1 cellular context compared by ENCODE assay signal in genomic region chr1:154567386-154568164, GRCh38.
A peak's percentile ranks its signal among the peaks of the same experiment; 100 is the strongest.
TF ChIP-seq lines count a peak whose summit lies in the region.

A gene with protein sequence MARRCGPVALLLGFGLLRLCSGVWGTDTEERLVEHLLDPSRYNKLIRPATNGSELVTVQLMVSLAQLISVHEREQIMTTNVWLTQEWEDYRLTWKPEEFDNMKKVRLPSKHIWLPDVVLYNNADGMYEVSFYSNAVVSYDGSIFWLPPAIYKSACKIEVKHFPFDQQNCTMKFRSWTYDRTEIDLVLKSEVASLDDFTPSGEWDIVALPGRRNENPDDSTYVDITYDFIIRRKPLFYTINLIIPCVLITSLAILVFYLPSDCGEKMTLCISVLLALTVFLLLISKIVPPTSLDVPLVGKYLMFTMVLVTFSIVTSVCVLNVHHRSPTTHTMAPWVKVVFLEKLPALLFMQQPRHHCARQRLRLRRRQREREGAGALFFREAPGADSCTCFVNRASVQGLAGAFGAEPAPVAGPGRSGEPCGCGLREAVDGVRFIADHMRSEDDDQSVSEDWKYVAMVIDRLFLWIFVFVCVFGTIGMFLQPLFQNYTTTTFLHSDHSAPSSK (plus strand): TSS chr1:154567778. CDS start chr1:154568045, 267 bp downstream.

TF ChIP-seq in HepG2, 621 proteins besides CTCF, POLR2A, EP300 and RAD21 (continued from another document and continues in another):
- TF ChIP-seq SP5 (CRISPR knock-in tag; IDR thresholded peaks at IDR 0.05; ENCODE audit: borderline replicate concordance, low read depth) (no peak; the same call in 1 of the 2 replicates), RFX3 (CRISPR knock-in tag; IDR thresholded peaks at IDR 0.05) (no peak), PATZ1 (CRISPR knock-in tag; IDR thresholded peaks at IDR 0.05) (peak; percentile 81), NFIB (CRISPR knock-in tag; IDR thresholded peaks at IDR 0.05; ENCODE audit: borderline replicate concordance) (no peak), TFAP4 (IDR thresholded peaks at IDR 0.05; ENCODE audit: borderline replicate concordance, low read depth) (peak; percentile 56; the same call in 1 of the 2 replicates), MEF2D (CRISPR knock-in tag; IDR thresholded peaks at IDR 0.05) (0 out of 2 replicates have a peak, but pooled peaks have one; percentile 57), SIX4 (CRISPR knock-in tag; IDR thresholded peaks at IDR 0.05) (peak; percentile 77; the same call in 1 of the 2 replicates), MXD3 (CRISPR knock-in tag; IDR thresholded peaks at IDR 0.05) (peak; percentile 99), ZNF83 (CRISPR knock-in tag; IDR thresholded peaks at IDR 0.05; ENCODE audit: borderline replicate concordance) (peak; percentile 98), RXRB (CRISPR knock-in tag; IDR thresholded peaks at IDR 0.05; ENCODE audit: borderline replicate concordance) (peak; percentile 71), TARDBP (CRISPR knock-in tag; IDR thresholded peaks at IDR 0.05) (peak; percentile 70; the same call in 1 of the 2 replicates), AGO2 (optimal IDR thresholded peaks at IDR 0.05; ENCODE audit: low read depth, low read length) (no peak), PHF5A (CRISPR knock-in tag; IDR thresholded peaks at IDR 0.05; ENCODE audit: low read depth, unreplicated experiment) (no peak), IRF9 (CRISPR knock-in tag; IDR thresholded peaks at IDR 0.05; ENCODE audit: borderline replicate concordance) (peak; percentile 95; the same call in 1 of the 2 replicates), LBX2 (CRISPR knock-in tag; IDR thresholded peaks at IDR 0.05; ENCODE audit: borderline replicate concordance) (peak; percentile 96; the same call in 1 of the 2 replicates), NR2F2 (IDR thresholded peaks at IDR 0.05; ENCODE audit: borderline replicate concordance, low read depth) (no peak), TOPORS (CRISPR knock-in tag; IDR thresholded peaks at IDR 0.05) (peak; percentile 90), MAZ (IDR thresholded peaks at IDR 0.05; ENCODE audit: borderline replicate concordance, low read depth, low read length) (0 out of 2 replicates have a peak, but pooled peaks have one; percentile 67), MAZ (CRISPR knock-in tag; IDR thresholded peaks at IDR 0.05; ENCODE audit: low read depth) (peak; percentile 97), ZNF547 (CRISPR knock-in tag; IDR thresholded peaks at IDR 0.05) (peak; percentile 98), XBP1 (CRISPR knock-in tag; IDR thresholded peaks at IDR 0.05) (no peak; the same call in 1 of the 2 replicates), JUN (CRISPR knock-in tag; IDR thresholded peaks at IDR 0.05) (no peak), CHCHD3 (CRISPR knock-in tag; IDR thresholded peaks at IDR 0.05) (peak; percentile 95), POLR2AphosphoS2 (IDR thresholded peaks at IDR 0.05; ENCODE audit: low read depth, low read length) (no peak), IRF2 (CRISPR knock-in tag; IDR thresholded peaks at IDR 0.05) (peak; percentile 87; the same call in 1 of the 2 replicates), ISL2 (CRISPR knock-in tag; IDR thresholded peaks at IDR 0.05) (peak; percentile 71; the same call in 1 of the 2 replicates), FOSL2 (CRISPR knock-in tag; IDR thresholded peaks at IDR 0.05) (peak; percentile 58; the same call in 1 of the 2 replicates), TRIM22 (IDR thresholded peaks at IDR 0.05) (no peak), NFE2L2 (IDR thresholded peaks at IDR 0.05; ENCODE audit: low read length) (no peak), ZNF615 (CRISPR knock-in tag; IDR thresholded peaks at IDR 0.05; ENCODE audit: borderline replicate concordance) (no peak), ZBTB46 (CRISPR knock-in tag; IDR thresholded peaks at IDR 0.05; ENCODE audit: borderline replicate concordance) (no peak), HNRNPUL1 (IDR thresholded peaks at IDR 0.05; ENCODE audit: low read depth, low read length) (no peak), FIP1L1 (IDR thresholded peaks at IDR 0.05; ENCODE audit: borderline replicate concordance, insufficient read depth, low read depth, low read length) (no peak), FOXJ3 (CRISPR knock-in tag; IDR thresholded peaks at IDR 0.05; ENCODE audit: borderline replicate concordance) (no peak), RNF219 (CRISPR knock-in tag; IDR thresholded peaks at IDR 0.05) (no peak), CC2D1A (CRISPR knock-in tag; IDR thresholded peaks at IDR 0.05) (no peak), ZFP37 (CRISPR knock-in tag; IDR thresholded peaks at IDR 0.05; ENCODE audit: borderline replicate concordance) (0 out of 2 replicates have a peak, but pooled peaks have one; percentile 72), RBM39 (IDR thresholded peaks at IDR 0.05; ENCODE audit: low read depth, low read length, poor library complexity, severe bottlenecking) (no peak), ELF3 (CRISPR knock-in tag; IDR thresholded peaks at IDR 0.05) (peak; percentile 88), RFXAP (CRISPR knock-in tag; IDR thresholded peaks at IDR 0.05; ENCODE audit: borderline replicate concordance) (peak; percentile 90), BORCS8-MEF2B (CRISPR knock-in tag; IDR thresholded peaks at IDR 0.05) (peak; percentile 99), SKI (IDR thresholded peaks at IDR 0.05; ENCODE audit: partially characterized antibody) (no peak), ZSCAN5A (CRISPR knock-in tag; IDR thresholded peaks at IDR 0.05; ENCODE audit: borderline replicate concordance) (peak; percentile 82; the same call in 1 of the 2 replicates), KLF9 (CRISPR knock-in tag; IDR thresholded peaks at IDR 0.05; ENCODE audit: low read depth) (0 out of 2 replicates have a peak, but pooled peaks have one; percentile 61), SETDB1 (CRISPR knock-in tag; IDR thresholded peaks at IDR 0.05; ENCODE audit: borderline replicate concordance) (no peak), ZNF225 (CRISPR knock-in tag; IDR thresholded peaks at IDR 0.05) (peak; percentile 93; the same call in 1 of the 2 replicates), CERS6 (CRISPR knock-in tag; IDR thresholded peaks at IDR 0.05) (no peak), ZBTB21 (CRISPR knock-in tag; IDR thresholded peaks at IDR 0.05) (no peak)
- TF ChIP-seq, protein P1, sequence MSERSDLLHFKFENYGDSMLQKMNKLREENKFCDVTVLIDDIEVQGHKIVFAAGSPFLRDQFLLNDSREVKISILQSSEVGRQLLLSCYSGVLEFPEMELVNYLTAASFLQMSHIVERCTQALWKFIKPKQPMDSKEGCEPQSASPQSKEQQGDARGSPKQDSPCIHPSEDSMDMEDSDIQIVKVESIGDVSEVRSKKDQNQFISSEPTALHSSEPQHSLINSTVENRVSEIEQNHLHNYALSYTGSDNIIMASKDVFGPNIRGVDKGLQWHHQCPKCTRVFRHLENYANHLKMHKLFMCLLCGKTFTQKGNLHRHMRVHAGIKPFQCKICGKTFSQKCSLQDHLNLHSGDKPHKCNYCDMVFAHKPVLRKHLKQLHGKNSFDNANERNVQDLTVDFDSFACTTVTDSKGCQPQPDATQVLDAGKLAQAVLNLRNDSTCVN (CRISPR knock-in tag; IDR thresholded peaks at IDR 0.05; ENCODE audit: borderline replicate concordance) = peak; percentile 93
- TF ChIP-seq, protein P2, sequence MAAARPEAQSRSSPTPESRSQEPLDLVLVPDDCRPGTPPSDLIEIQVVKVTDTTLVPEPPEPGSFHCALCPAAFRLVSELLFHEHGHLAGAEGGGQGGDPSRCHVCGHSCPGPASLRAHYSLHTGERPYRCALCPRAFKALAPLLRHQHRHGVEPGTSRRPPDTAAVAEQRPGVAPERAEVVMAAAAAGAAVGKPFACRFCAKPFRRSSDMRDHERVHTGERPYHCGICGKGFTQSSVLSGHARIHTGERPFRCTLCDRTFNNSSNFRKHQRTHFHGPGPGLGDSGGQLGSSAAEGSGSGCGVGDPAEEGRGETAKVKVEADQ (CRISPR knock-in tag; IDR thresholded peaks at IDR 0.05; ENCODE audit: borderline replicate concordance) = peak; percentile 96; the same call in 1 of the 2 replicates
